8 cellular contexts compared by ENCODE assay signal in the genomic region with DNA sequence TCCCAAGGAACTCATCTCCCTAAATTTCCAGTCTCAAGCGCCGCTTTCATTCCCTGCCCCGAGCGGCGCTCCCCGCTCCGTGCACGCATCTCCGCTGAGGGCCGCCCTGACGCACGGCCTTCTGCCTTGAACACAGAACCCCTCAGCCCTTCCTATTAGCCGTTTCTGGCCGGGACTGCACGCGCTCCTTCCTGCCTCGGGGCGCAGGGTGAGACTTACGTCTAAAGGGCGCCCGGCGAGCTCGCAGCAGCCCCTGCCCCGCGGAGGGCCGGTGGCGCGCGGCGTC. TPM values are rescaled to one million over a fixed set of nuclear protein-coding genes. Genes with fewer than 3 reads are reported as not detected.
DNase-seq lines count a peak whose midpoint lies in the region; ATAC-seq and TF ChIP-seq lines count a peak whose summit lies in the region.

No MANE protein-coding gene starts in this region.

- H3K4me3 ChIP-seq in CD4-positive, CD25-positive, alpha-beta regulatory T cell (ENCODE audit: low read depth, low read length) = peak overlapping the region; percentile 83
- H3K4me3 ChIP-seq in RWPE2 (ENCODE audit: severe bottlenecking) (peak overlapping the region; percentile 84), dorsolateral prefrontal cortex (peak overlapping the region; percentile 73 to 99 (median 93)), mucosa of descending colon (peak overlapping the region; percentile 92), thoracic aorta (peak overlapping the region; percentile 88)

- ATAC-seq in CD4-positive, CD25-positive, alpha-beta regulatory T cell (ENCODE audit: low read depth in 2 of 2) = peak; percentile 35 to 44
- peak; percentile 46 for ATAC-seq in GM19035 (IDR thresholded peaks at IDR 0.05; ENCODE audit: unreplicated experiment)
- ATAC-seq in HG03139 (IDR thresholded peaks at IDR 0.05; ENCODE audit: unreplicated experiment) = peak; percentile 41
- ATAC-seq in RWPE2 (ENCODE audit: low read depth) = peak; percentile 44
- ATAC-seq in mucosa of descending colon = peak; percentile 66
- ATAC-seq in thoracic aorta (ENCODE audit: insufficient number of reproducible peaks, low FRiP score, low read depth) = peak; percentile 6

- H3K27me3 Mint-ChIP-seq in CD4-positive, CD25-positive, alpha-beta regulatory T cell = peaks cover 9% of the 10 kb centered on the region

- no peaks in the 10 kb centered on the region for H3K27me3 ChIP-seq in CD4-positive, CD25-positive, alpha-beta regulatory T cell (ENCODE audit: control insufficient read depth, insufficient read depth, low read length)
- no peaks in the 10 kb centered on the region for H3K27me3 ChIP-seq in RWPE2 (ENCODE audit: insufficient read depth, poor library complexity, severe bottlenecking)
- H3K27me3 ChIP-seq in dorsolateral prefrontal cortex = no peaks in the 10 kb centered on the region
- H3K27me3 ChIP-seq in thoracic aorta (replicated peaks; ENCODE audit: insufficient read depth) = no peaks in the 10 kb centered on the region

- peak in 1 of 3 donors; percentile 80 for DNase-seq in CD4-positive, CD25-positive, alpha-beta regulatory T cell
- DNase-seq in RWPE2 (ENCODE audit: low spot score) = no peak
- peak in 7 of 10 donors; percentile 23 to 57 (median 42) for DNase-seq in dorsolateral prefrontal cortex
- peak in 2 of 3 donors; percentile 61 to 83 for DNase-seq in mucosa of descending colon
- DNase-seq in thoracic aorta (ENCODE audit: low spot score) = no peak
- DNase-seq in ecto neural progenitor cell (ENCODE audit: low spot score) = no peak

- peaks cover 26% of the 10 kb centered on the region for H3K36me3 ChIP-seq in CD4-positive, CD25-positive, alpha-beta regulatory T cell (ENCODE audit: control insufficient read depth, insufficient read depth, low read length)
- peaks cover 32% of the 10 kb centered on the region for H3K36me3 ChIP-seq in RWPE2 (ENCODE audit: low read depth)
- H3K36me3 ChIP-seq in mucosa of descending colon (ENCODE audit: low read depth) = peaks cover under 1% of the 10 kb centered on the region
- H3K36me3 ChIP-seq in thoracic aorta = peaks cover 14% of the 10 kb centered on the region

- intact Hi-C loops in dorsolateral prefrontal cortex (cut with DNase I) (loop anchor here (5.0 to 10.0 kb wide), 3 partner anchors 55 to 1287 kb away; partner anchors contain the start of genes ACBD5 (in 1 of the 2) and RAB18 (in 1 of the 2)), mucosa of descending colon (cut with DNase I, micrococcal nuclease) (no loop called here)

- TF ChIP-seq CTCF in RWPE2 (IDR thresholded peaks at IDR 0.05; ENCODE audit: poor library complexity, severe bottlenecking) (no peak), dorsolateral prefrontal cortex (IDR thresholded peaks at IDR 0.05 in 54 of 56, conservative IDR thresholded peaks at IDR 0.05 in 2 of 56; ENCODE audit: low read depth in 1 of 56, partially characterized antibody in 56 of 56) (no peak), mucosa of descending colon (IDR thresholded peaks at IDR 0.05) (no peak), thoracic aorta (IDR thresholded peaks at IDR 0.05) (no peak)

- H3K27ac ChIP-seq in CD4-positive, CD25-positive, alpha-beta regulatory T cell (ENCODE audit: insufficient read depth, low read length, poor library complexity, severe bottlenecking) = peak overlapping the region; percentile 99
- H3K27ac ChIP-seq in RWPE2 (ENCODE audit: poor library complexity, severe bottlenecking) (peak overlapping the region; percentile 78), dorsolateral prefrontal cortex (peak overlapping the region; percentile 95 to 100 (median 100)), thoracic aorta (peak overlapping the region; percentile 99)

- H3K9me3 Mint-ChIP-seq in CD4-positive, CD25-positive, alpha-beta regulatory T cell = no peaks in the 10 kb centered on the region

- peak overlapping the region; percentile 96 to 99 (median 97) for H3K4me3 Mint-ChIP-seq in CD4-positive, CD25-positive, alpha-beta regulatory T cell

- H3K4me1 Mint-ChIP-seq in CD4-positive, CD25-positive, alpha-beta regulatory T cell = peaks cover 43 to 75% (median 57%) of the 10 kb centered on the region in 4 donors

- no peaks in the 10 kb centered on the region for H3K9me3 ChIP-seq in CD4-positive, CD25-positive, alpha-beta regulatory T cell (ENCODE audit: control insufficient read depth in 2 of 2, low read length in 2 of 2)
- no peaks in the 10 kb centered on the region for H3K9me3 ChIP-seq in RWPE2 (ENCODE audit: severe bottlenecking)
- no peaks in the 10 kb centered on the region for H3K9me3 ChIP-seq in mucosa of descending colon
- no peaks in the 10 kb centered on the region for H3K9me3 ChIP-seq in thoracic aorta

- peaks cover 38% of the 10 kb centered on the region for H3K36me3 Mint-ChIP-seq in CD4-positive, CD25-positive, alpha-beta regulatory T cell

- peak overlapping the region; percentile 89 to 99 (median 97) for H3K27ac Mint-ChIP-seq in CD4-positive, CD25-positive, alpha-beta regulatory T cell

- H3K4me1 ChIP-seq in CD4-positive, CD25-positive, alpha-beta regulatory T cell (ENCODE audit: control insufficient read depth, insufficient read depth, low read length, poor library complexity, severe bottlenecking) = peaks cover 48% of the 10 kb centered on the region
- H3K4me1 ChIP-seq in RWPE2 (ENCODE audit: insufficient read depth, poor library complexity, severe bottlenecking) = peaks cover 8% of the 10 kb centered on the region
- H3K4me1 ChIP-seq in mucosa of descending colon (ENCODE audit: low read depth) = peaks cover 9% of the 10 kb centered on the region
- H3K4me1 ChIP-seq in thoracic aorta (ENCODE audit: control insufficient read depth in 1 of 2, low read depth in 2 of 2) = peaks cover 28 to 48% of the 10 kb centered on the region in 2 donors

RNA-seq across cellular contexts. Expression of gene WAC, which starts 0.8 kb away (rescaled TPM):
- 205 TPM for total RNA-seq in CD4-positive, CD25-positive, alpha-beta regulatory T cell
- 100 to 1,000 TPM in 1 of 4 donors, 10 to 100 TPM in 3; 80.5 to 100 (median 89.4) TPM for polyA plus RNA-seq in CD4-positive, CD25-positive, alpha-beta regulatory T cell
- total RNA-seq in dorsolateral prefrontal cortex = 100 to 1,000 TPM; 123 to 241 (median 182) TPM
- total RNA-seq in mucosa of descending colon = 100 to 1,000 TPM in 2 of 3 donors, 10 to 100 TPM in 1; 85.7 to 212 (median 111) TPM
- total RNA-seq in thoracic aorta = 100 to 1,000 TPM; 102 to 142 TPM

Comparison
In these comparisons a context has a peak if more than half of its experiments do, and no peak if none do; other contexts are left out.
1. ATAC-seq: peak in every context shown above with its lines; median percentile 66 in mucosa of descending colon; 46 in GM19035; 44 in RWPE2; 41 in HG03139; 40 in CD4-positive, CD25-positive, alpha-beta regulatory T cell; 6 in thoracic aorta.
2. DNase-seq: peak in dorsolateral prefrontal cortex (7 of 10) and mucosa of descending colon (2 of 3); none in RWPE2 (single experiment), thoracic aorta (single experiment) and ecto neural progenitor cell (single experiment).
3. intact Hi-C loops: an anchor here in dorsolateral prefrontal cortex (5.0 to 10.0 kb wide); none called in mucosa of descending colon.
4. Peak in every context shown above with its lines, with median percentiles within 50 percentile points of each other: H3K27ac ChIP-seq and H3K4me3 ChIP-seq.